Comparison of ENCODE assay signal across 1 cellular context in the genomic region with DNA sequence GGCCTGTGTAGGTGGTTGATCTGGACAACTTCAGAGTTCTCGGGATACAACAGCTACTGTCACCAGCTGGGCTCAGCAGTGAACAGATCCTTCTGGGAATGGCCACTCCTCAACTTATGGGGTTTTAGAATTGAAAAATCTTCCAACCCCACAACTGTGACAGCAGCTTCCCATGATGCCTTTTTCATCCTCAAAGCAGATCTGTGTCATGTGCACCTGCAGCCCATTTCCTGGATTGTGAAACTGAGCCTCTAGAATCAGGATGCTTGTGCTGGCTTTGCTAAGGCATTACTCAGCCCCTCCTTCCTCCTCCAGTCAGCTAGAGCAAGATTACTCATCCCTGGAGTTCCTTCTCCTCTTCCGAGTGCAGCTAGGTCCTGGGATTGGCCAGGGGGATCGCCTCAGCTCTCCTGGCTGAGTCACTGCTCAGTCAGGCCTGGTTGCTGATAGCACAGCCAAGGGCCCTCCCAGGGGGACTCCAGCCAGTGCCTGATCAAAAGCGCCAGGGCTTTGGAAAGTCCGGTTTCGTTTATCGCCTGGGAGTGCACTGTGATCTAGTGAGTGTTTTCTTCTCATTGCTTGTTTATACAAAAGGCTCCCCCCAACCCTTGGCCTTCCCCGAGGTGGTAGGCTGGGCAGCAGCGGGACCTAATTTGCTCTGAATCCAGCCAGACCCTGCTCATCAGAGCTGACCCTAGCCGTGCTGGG.
A peak's percentile ranks its signal among the peaks of the same experiment; 100 is the strongest.
TF ChIP-seq lines count a peak whose summit lies in the region.

No MANE protein-coding gene starts in this region.

TF ChIP-seq in HepG2, 621 proteins besides CTCF, POLR2A, EP300 and RAD21 (continued from another document and continues in another):
- TF ChIP-seq, protein P1, sequence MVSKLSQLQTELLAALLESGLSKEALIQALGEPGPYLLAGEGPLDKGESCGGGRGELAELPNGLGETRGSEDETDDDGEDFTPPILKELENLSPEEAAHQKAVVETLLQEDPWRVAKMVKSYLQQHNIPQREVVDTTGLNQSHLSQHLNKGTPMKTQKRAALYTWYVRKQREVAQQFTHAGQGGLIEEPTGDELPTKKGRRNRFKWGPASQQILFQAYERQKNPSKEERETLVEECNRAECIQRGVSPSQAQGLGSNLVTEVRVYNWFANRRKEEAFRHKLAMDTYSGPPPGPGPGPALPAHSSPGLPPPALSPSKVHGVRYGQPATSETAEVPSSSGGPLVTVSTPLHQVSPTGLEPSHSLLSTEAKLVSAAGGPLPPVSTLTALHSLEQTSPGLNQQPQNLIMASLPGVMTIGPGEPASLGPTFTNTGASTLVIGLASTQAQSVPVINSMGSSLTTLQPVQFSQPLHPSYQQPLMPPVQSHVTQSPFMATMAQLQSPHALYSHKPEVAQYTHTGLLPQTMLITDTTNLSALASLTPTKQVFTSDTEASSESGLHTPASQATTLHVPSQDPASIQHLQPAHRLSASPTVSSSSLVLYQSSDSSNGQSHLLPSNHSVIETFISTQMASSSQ (IDR thresholded peaks at IDR 0.05; ENCODE audit: low read depth), result no peak; the same call in 1 of the 2 replicates
- TF ChIP-seq, protein P1 (CRISPR knock-in tag; IDR thresholded peaks at IDR 0.05; ENCODE audit: borderline replicate concordance), result no peak; the same call in 1 of the 2 replicates
- TF ChIP-seq SIX1 (CRISPR knock-in tag; IDR thresholded peaks at IDR 0.05; ENCODE audit: borderline replicate concordance), result peak; percentile 72; the same call in 1 of the 2 replicates
- TF ChIP-seq, protein P2, sequence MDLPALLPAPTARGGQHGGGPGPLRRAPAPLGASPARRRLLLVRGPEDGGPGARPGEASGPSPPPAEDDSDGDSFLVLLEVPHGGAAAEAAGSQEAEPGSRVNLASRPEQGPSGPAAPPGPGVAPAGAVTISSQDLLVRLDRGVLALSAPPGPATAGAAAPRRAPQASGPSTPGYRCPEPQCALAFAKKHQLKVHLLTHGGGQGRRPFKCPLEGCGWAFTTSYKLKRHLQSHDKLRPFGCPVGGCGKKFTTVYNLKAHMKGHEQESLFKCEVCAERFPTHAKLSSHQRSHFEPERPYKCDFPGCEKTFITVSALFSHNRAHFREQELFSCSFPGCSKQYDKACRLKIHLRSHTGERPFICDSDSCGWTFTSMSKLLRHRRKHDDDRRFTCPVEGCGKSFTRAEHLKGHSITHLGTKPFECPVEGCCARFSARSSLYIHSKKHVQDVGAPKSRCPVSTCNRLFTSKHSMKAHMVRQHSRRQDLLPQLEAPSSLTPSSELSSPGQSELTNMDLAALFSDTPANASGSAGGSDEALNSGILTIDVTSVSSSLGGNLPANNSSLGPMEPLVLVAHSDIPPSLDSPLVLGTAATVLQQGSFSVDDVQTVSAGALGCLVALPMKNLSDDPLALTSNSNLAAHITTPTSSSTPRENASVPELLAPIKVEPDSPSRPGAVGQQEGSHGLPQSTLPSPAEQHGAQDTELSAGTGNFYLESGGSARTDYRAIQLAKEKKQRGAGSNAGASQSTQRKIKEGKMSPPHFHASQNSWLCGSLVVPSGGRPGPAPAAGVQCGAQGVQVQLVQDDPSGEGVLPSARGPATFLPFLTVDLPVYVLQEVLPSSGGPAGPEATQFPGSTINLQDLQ (CRISPR knock-in tag; IDR thresholded peaks at IDR 0.05), result no peak
- TF ChIP-seq, protein P3, sequence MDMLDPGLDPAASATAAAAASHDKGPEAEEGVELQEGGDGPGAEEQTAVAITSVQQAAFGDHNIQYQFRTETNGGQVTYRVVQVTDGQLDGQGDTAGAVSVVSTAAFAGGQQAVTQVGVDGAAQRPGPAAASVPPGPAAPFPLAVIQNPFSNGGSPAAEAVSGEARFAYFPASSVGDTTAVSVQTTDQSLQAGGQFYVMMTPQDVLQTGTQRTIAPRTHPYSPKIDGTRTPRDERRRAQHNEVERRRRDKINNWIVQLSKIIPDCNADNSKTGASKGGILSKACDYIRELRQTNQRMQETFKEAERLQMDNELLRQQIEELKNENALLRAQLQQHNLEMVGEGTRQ (IDR thresholded peaks at IDR 0.05; ENCODE audit: low read depth, low read length), result no peak
- TF ChIP-seq, protein P3 (CRISPR knock-in tag; IDR thresholded peaks at IDR 0.05; ENCODE audit: borderline replicate concordance), result no peak
- peak; percentile 73; the same call in 1 of the 2 replicates for TF ChIP-seq ZSCAN29 (CRISPR knock-in tag; conservative IDR thresholded peaks at IDR 0.05)
- no peak for TF ChIP-seq ZNF776 (CRISPR knock-in tag; IDR thresholded peaks at IDR 0.05)
- no peak; the same call in 1 of the 2 replicates for TF ChIP-seq HCFC1 (IDR thresholded peaks at IDR 0.05; ENCODE audit: low read depth, low read length)
- TF ChIP-seq ZNF20 (CRISPR knock-in tag; IDR thresholded peaks at IDR 0.05), result no peak
- TF ChIP-seq ZNF777 (CRISPR knock-in tag; IDR thresholded peaks at IDR 0.05), result 0 out of 2 replicates have a peak, but pooled peaks have one; percentile 25
- TF ChIP-seq MLLT10 (CRISPR knock-in tag; IDR thresholded peaks at IDR 0.05), result no peak
- TF ChIP-seq, protein P4, sequence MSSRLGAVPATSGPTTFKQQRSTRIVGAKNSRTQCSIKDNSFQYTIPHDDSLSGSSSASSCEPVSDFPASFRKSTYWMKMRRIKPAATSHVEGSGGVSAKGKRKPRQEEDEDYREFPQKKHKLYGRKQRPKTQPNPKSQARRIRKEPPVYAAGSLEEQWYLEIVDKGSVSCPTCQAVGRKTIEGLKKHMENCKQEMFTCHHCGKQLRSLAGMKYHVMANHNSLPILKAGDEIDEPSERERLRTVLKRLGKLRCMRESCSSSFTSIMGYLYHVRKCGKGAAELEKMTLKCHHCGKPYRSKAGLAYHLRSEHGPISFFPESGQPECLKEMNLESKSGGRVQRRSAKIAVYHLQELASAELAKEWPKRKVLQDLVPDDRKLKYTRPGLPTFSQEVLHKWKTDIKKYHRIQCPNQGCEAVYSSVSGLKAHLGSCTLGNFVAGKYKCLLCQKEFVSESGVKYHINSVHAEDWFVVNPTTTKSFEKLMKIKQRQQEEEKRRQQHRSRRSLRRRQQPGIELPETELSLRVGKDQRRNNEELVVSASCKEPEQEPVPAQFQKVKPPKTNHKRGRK (CRISPR knock-in tag; IDR thresholded peaks at IDR 0.05), result no peak
- no peak for TF ChIP-seq ZFP82 (CRISPR knock-in tag; IDR thresholded peaks at IDR 0.05; ENCODE audit: borderline replicate concordance)
- TF ChIP-seq ZNF263 (CRISPR knock-in tag; IDR thresholded peaks at IDR 0.05), result no peak; the same call in 1 of the 2 replicates
- TF ChIP-seq DNMT3B (CRISPR knock-in tag; conservative IDR thresholded peaks at IDR 0.05), result peak; percentile 91
- TF ChIP-seq DNMT1 (CRISPR knock-in tag; IDR thresholded peaks at IDR 0.05), result peak; percentile 88; the same call in 1 of the 2 replicates
- TF ChIP-seq MTF1 (CRISPR knock-in tag; IDR thresholded peaks at IDR 0.05), result no peak
- no peak for TF ChIP-seq ZNF780A (CRISPR knock-in tag; IDR thresholded peaks at IDR 0.05)
- no peak for TF ChIP-seq ZNF703 (CRISPR knock-in tag; IDR thresholded peaks at IDR 0.05; ENCODE audit: borderline replicate concordance)
- TF ChIP-seq ZNF775 (CRISPR knock-in tag; IDR thresholded peaks at IDR 0.05; ENCODE audit: borderline replicate concordance), result no peak
- TF ChIP-seq ZNF83 (CRISPR knock-in tag; IDR thresholded peaks at IDR 0.05; ENCODE audit: borderline replicate concordance), result no peak
- TF ChIP-seq ZNF672 (CRISPR knock-in tag; IDR thresholded peaks at IDR 0.05), result no peak
- TF ChIP-seq ZNF468 (CRISPR knock-in tag; IDR thresholded peaks at IDR 0.05), result no peak
- TF ChIP-seq, protein P5, sequence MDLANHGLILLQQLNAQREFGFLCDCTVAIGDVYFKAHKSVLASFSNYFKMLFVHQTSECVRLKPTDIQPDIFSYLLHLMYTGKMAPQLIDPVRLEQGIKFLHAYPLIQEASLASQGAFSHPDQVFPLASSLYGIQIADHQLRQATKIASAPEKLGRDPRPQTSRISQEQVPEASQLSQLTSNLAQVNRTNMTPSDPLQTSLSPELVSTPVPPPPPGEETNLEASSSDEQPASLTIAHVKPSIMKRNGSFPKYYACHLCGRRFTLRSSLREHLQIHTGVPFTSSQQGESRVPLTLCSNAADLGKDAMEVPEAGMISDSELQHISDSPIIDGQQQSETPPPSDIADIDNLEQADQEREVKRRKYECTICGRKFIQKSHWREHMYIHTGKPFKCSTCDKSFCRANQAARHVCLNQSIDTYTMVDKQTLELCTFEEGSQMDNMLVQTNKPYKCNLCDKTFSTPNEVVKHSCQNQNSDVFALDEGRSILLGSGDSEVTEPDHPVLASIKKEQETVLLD (CRISPR knock-in tag; IDR thresholded peaks at IDR 0.05; ENCODE audit: low read depth), result no peak
- TF ChIP-seq, protein P6, sequence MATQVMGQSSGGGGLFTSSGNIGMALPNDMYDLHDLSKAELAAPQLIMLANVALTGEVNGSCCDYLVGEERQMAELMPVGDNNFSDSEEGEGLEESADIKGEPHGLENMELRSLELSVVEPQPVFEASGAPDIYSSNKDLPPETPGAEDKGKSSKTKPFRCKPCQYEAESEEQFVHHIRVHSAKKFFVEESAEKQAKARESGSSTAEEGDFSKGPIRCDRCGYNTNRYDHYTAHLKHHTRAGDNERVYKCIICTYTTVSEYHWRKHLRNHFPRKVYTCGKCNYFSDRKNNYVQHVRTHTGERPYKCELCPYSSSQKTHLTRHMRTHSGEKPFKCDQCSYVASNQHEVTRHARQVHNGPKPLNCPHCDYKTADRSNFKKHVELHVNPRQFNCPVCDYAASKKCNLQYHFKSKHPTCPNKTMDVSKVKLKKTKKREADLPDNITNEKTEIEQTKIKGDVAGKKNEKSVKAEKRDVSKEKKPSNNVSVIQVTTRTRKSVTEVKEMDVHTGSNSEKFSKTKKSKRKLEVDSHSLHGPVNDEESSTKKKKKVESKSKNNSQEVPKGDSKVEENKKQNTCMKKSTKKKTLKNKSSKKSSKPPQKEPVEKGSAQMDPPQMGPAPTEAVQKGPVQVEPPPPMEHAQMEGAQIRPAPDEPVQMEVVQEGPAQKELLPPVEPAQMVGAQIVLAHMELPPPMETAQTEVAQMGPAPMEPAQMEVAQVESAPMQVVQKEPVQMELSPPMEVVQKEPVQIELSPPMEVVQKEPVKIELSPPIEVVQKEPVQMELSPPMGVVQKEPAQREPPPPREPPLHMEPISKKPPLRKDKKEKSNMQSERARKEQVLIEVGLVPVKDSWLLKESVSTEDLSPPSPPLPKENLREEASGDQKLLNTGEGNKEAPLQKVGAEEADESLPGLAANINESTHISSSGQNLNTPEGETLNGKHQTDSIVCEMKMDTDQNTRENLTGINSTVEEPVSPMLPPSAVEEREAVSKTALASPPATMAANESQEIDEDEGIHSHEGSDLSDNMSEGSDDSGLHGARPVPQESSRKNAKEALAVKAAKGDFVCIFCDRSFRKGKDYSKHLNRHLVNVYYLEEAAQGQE (IDR thresholded peaks at IDR 0.05; ENCODE audit: borderline replicate concordance in 1 of 2, low read depth in 1 of 2, low read length in 2 of 2), result no peak
- no peak for TF ChIP-seq STAT5B (CRISPR knock-in tag; IDR thresholded peaks at IDR 0.05)
- TF ChIP-seq ZNF121 (CRISPR knock-in tag; IDR thresholded peaks at IDR 0.05), result peak; percentile 76
- TF ChIP-seq EZH2 (conservative IDR thresholded peaks at IDR 0.05; ENCODE audit: low read depth, low read length), result no peak
- no peak for TF ChIP-seq HNRNPLL (IDR thresholded peaks at IDR 0.05; ENCODE audit: low read depth, low read length, poor library complexity, severe bottlenecking)
- TF ChIP-seq XBP1 (CRISPR knock-in tag; IDR thresholded peaks at IDR 0.05), result no peak
- peak; percentile 95 for TF ChIP-seq ZNF331 (CRISPR knock-in tag; IDR thresholded peaks at IDR 0.05)
- TF ChIP-seq, protein P7, sequence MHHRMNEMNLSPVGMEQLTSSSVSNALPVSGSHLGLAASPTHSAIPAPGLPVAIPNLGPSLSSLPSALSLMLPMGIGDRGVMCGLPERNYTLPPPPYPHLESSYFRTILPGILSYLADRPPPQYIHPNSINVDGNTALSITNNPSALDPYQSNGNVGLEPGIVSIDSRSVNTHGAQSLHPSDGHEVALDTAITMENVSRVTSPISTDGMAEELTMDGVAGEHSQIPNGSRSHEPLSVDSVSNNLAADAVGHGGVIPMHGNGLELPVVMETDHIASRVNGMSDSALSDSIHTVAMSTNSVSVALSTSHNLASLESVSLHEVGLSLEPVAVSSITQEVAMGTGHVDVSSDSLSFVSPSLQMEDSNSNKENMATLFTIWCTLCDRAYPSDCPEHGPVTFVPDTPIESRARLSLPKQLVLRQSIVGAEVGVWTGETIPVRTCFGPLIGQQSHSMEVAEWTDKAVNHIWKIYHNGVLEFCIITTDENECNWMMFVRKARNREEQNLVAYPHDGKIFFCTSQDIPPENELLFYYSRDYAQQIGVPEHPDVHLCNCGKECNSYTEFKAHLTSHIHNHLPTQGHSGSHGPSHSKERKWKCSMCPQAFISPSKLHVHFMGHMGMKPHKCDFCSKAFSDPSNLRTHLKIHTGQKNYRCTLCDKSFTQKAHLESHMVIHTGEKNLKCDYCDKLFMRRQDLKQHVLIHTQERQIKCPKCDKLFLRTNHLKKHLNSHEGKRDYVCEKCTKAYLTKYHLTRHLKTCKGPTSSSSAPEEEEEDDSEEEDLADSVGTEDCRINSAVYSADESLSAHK (CRISPR knock-in tag; IDR thresholded peaks at IDR 0.05; ENCODE audit: borderline replicate concordance), result no peak
- no peak for TF ChIP-seq RNF2 (conservative IDR thresholded peaks at IDR 0.05; ENCODE audit: low read depth)
- no peak for TF ChIP-seq PTBP1 (IDR thresholded peaks at IDR 0.05; ENCODE audit: low read depth, low read length, poor library complexity, severe bottlenecking)
- no peak; the same call in 1 of the 2 replicates for TF ChIP-seq NFIC (IDR thresholded peaks at IDR 0.05; ENCODE audit: low read length)
